ENCODE assay signal across 1 cellular context in the genomic region with DNA sequence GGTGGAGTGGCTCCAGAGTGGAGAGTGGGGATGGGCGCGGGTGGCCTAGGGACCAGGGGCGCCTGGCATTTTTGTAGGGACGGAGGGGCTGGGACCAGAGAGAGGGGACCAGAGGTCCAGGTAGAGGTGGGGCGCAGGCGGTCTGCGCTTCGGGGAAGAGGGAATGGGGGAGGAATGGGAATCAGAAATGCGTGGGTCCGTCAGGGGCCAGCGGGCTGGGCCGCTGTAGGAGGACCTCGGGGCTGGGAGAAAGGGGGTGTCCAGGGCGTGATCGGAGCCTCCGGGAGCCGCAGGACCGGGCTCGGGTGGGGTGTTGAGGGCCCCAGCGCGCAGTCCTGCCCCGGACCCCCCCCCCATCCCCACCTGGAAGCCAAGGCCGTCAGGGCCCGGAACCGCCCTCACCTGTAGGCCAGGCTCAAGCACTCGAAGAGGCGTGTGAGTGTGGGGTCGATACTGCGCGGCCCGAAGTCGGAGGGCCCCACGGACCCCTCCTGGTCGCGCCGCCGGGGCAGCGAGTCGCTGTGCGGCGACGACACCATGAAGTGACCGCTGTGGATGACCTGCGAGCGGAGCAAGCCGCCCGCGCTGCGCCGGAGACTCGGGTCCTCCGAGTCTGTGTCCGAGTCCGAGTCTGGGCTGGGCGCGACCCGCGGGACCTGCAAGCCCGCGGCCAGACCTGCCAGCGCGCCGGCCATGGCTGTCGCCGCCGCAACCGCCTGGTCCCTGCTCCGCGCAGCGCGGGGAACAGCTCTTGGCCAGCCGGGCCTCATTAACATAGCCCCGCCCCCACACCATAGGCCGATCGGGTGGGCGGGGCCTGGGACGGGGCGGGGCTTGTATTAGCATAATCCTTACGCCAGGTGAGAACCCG.
A peak's percentile ranks its signal among the peaks of the same experiment; 100 is the strongest.
TF ChIP-seq lines count a peak whose summit lies in the region.

A gene with protein sequence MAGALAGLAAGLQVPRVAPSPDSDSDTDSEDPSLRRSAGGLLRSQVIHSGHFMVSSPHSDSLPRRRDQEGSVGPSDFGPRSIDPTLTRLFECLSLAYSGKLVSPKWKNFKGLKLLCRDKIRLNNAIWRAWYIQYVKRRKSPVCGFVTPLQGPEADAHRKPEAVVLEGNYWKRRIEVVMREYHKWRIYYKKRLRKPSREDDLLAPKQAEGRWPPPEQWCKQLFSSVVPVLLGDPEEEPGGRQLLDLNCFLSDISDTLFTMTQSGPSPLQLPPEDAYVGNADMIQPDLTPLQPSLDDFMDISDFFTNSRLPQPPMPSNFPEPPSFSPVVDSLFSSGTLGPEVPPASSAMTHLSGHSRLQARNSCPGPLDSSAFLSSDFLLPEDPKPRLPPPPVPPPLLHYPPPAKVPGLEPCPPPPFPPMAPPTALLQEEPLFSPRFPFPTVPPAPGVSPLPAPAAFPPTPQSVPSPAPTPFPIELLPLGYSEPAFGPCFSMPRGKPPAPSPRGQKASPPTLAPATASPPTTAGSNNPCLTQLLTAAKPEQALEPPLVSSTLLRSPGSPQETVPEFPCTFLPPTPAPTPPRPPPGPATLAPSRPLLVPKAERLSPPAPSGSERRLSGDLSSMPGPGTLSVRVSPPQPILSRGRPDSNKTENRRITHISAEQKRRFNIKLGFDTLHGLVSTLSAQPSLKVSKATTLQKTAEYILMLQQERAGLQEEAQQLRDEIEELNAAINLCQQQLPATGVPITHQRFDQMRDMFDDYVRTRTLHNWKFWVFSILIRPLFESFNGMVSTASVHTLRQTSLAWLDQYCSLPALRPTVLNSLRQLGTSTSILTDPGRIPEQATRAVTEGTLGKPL (minus strand): TSS at position 725 of the 871 bp plus-strand sequence. CDS start 30 bp downstream, at position 695.

TF ChIP-seq in HepG2, 621 proteins besides CTCF, POLR2A, EP300 and RAD21 (continued from another document and continues in another):
- TF ChIP-seq, protein P1, sequence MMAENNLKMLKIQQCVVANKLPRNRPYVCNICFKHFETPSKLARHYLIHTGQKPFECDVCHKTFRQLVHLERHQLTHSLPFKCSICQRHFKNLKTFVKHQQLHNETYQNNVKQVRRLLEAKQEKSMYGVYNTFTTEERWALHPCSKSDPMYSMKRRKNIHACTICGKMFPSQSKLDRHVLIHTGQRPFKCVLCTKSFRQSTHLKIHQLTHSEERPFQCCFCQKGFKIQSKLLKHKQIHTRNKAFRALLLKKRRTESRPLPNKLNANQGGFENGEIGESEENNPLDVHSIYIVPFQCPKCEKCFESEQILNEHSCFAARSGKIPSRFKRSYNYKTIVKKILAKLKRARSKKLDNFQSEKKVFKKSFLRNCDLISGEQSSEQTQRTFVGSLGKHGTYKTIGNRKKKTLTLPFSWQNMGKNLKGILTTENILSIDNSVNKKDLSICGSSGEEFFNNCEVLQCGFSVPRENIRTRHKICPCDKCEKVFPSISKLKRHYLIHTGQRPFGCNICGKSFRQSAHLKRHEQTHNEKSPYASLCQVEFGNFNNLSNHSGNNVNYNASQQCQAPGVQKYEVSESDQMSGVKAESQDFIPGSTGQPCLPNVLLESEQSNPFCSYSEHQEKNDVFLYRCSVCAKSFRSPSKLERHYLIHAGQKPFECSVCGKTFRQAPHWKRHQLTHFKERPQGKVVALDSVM (CRISPR knock-in tag; IDR thresholded peaks at IDR 0.05), result no peak
- TF ChIP-seq KLF6 (CRISPR knock-in tag; IDR thresholded peaks at IDR 0.05) (peak; percentile 84), ZSCAN25 (CRISPR knock-in tag; IDR thresholded peaks at IDR 0.05) (peak; percentile 65), SIX4 (CRISPR knock-in tag; IDR thresholded peaks at IDR 0.05) (no peak), CBX2 (IDR thresholded peaks at IDR 0.05; ENCODE audit: low read depth, low read length) (no peak), CBX2 (CRISPR knock-in tag; IDR thresholded peaks at IDR 0.05; ENCODE audit: low read depth) (0 out of 2 replicates have a peak, but pooled peaks have one; percentile 41), ZNF224 (CRISPR knock-in tag; IDR thresholded peaks at IDR 0.05) (peak; percentile 39; the same call in 1 of the 2 replicates), AGO2 (optimal IDR thresholded peaks at IDR 0.05; ENCODE audit: low read depth, low read length) (peak; percentile 94), HNF4G (IDR thresholded peaks at IDR 0.05; ENCODE audit: borderline replicate concordance, low read depth, low read length) (no peak), HNF4G (CRISPR knock-in tag; IDR thresholded peaks at IDR 0.05; ENCODE audit: borderline replicate concordance, low read depth) (0 out of 2 replicates have a peak, but pooled peaks have one; percentile 30), MTF1 (CRISPR knock-in tag; IDR thresholded peaks at IDR 0.05) (peak; percentile 66; the same call in 1 of the 2 replicates), ZNF878 (CRISPR knock-in tag; IDR thresholded peaks at IDR 0.05) (0 out of 2 replicates have a peak, but pooled peaks have one; percentile 56), SPEN (CRISPR knock-in tag; IDR thresholded peaks at IDR 0.05; ENCODE audit: low read depth) (peak; percentile 69; the same call in 1 of the 2 replicates), ZNF614 (CRISPR knock-in tag; IDR thresholded peaks at IDR 0.05; ENCODE audit: borderline replicate concordance) (peak; percentile 52; the same call in 1 of the 2 replicates), ZNF850 (CRISPR knock-in tag; conservative IDR thresholded peaks at IDR 0.05) (0 out of 2 replicates have a peak, but pooled peaks have one; percentile 71), ZNF232 (CRISPR knock-in tag; IDR thresholded peaks at IDR 0.05; ENCODE audit: borderline replicate concordance) (no peak), MEF2D (CRISPR knock-in tag; IDR thresholded peaks at IDR 0.05) (no peak), MTA3 (CRISPR knock-in tag; IDR thresholded peaks at IDR 0.05) (no peak)
- TF ChIP-seq, protein P2, sequence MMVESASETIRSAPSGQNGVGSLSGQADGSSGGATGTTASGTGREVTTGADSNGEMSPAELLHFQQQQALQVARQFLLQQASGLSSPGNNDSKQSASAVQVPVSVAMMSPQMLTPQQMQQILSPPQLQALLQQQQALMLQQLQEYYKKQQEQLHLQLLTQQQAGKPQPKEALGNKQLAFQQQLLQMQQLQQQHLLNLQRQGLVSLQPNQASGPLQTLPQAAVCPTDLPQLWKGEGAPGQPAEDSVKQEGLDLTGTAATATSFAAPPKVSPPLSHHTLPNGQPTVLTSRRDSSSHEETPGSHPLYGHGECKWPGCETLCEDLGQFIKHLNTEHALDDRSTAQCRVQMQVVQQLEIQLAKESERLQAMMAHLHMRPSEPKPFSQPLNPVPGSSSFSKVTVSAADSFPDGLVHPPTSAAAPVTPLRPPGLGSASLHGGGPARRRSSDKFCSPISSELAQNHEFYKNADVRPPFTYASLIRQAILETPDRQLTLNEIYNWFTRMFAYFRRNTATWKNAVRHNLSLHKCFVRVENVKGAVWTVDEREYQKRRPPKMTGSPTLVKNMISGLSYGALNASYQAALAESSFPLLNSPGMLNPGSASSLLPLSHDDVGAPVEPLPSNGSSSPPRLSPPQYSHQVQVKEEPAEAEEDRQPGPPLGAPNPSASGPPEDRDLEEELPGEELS (CRISPR knock-in tag; IDR thresholded peaks at IDR 0.05), result no peak; the same call in 1 of the 2 replicates
- TF ChIP-seq, protein P3, sequence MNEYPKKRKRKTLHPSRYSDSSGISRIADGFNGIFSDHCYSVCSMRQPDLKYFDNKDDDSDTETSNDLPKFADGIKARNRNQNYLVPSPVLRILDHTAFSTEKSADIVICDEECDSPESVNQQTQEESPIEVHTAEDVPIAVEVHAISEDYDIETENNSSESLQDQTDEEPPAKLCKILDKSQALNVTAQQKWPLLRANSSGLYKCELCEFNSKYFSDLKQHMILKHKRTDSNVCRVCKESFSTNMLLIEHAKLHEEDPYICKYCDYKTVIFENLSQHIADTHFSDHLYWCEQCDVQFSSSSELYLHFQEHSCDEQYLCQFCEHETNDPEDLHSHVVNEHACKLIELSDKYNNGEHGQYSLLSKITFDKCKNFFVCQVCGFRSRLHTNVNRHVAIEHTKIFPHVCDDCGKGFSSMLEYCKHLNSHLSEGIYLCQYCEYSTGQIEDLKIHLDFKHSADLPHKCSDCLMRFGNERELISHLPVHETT (CRISPR knock-in tag; conservative IDR thresholded peaks at IDR 0.05), result no peak
- TF ChIP-seq, protein P4, sequence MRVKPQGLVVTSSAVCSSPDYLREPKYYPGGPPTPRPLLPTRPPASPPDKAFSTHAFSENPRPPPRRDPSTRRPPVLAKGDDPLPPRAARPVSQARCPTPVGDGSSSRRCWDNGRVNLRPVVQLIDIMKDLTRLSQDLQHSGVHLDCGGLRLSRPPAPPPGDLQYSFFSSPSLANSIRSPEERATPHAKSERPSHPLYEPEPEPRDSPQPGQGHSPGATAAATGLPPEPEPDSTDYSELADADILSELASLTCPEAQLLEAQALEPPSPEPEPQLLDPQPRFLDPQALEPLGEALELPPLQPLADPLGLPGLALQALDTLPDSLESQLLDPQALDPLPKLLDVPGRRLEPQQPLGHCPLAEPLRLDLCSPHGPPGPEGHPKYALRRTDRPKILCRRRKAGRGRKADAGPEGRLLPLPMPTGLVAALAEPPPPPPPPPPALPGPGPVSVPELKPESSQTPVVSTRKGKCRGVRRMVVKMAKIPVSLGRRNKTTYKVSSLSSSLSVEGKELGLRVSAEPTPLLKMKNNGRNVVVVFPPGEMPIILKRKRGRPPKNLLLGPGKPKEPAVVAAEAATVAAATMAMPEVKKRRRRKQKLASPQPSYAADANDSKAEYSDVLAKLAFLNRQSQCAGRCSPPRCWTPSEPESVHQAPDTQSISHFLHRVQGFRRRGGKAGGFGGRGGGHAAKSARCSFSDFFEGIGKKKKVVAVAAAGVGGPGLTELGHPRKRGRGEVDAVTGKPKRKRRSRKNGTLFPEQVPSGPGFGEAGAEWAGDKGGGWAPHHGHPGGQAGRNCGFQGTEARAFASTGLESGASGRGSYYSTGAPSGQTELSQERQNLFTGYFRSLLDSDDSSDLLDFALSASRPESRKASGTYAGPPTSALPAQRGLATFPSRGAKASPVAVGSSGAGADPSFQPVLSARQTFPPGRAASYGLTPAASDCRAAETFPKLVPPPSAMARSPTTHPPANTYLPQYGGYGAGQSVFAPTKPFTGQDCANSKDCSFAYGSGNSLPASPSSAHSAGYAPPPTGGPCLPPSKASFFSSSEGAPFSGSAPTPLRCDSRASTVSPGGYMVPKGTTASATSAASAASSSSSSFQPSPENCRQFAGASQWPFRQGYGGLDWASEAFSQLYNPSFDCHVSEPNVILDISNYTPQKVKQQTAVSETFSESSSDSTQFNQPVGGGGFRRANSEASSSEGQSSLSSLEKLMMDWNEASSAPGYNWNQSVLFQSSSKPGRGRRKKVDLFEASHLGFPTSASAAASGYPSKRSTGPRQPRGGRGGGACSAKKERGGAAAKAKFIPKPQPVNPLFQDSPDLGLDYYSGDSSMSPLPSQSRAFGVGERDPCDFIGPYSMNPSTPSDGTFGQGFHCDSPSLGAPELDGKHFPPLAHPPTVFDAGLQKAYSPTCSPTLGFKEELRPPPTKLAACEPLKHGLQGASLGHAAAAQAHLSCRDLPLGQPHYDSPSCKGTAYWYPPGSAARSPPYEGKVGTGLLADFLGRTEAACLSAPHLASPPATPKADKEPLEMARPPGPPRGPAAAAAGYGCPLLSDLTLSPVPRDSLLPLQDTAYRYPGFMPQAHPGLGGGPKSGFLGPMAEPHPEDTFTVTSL (CRISPR knock-in tag; IDR thresholded peaks at IDR 0.05; ENCODE audit: borderline replicate concordance), result no peak
- TF ChIP-seq, protein P5, sequence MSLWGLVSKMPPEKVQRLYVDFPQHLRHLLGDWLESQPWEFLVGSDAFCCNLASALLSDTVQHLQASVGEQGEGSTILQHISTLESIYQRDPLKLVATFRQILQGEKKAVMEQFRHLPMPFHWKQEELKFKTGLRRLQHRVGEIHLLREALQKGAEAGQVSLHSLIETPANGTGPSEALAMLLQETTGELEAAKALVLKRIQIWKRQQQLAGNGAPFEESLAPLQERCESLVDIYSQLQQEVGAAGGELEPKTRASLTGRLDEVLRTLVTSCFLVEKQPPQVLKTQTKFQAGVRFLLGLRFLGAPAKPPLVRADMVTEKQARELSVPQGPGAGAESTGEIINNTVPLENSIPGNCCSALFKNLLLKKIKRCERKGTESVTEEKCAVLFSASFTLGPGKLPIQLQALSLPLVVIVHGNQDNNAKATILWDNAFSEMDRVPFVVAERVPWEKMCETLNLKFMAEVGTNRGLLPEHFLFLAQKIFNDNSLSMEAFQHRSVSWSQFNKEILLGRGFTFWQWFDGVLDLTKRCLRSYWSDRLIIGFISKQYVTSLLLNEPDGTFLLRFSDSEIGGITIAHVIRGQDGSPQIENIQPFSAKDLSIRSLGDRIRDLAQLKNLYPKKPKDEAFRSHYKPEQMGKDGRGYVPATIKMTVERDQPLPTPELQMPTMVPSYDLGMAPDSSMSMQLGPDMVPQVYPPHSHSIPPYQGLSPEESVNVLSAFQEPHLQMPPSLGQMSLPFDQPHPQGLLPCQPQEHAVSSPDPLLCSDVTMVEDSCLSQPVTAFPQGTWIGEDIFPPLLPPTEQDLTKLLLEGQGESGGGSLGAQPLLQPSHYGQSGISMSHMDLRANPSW (CRISPR knock-in tag; IDR thresholded peaks at IDR 0.05; ENCODE audit: borderline replicate concordance), result no peak
- TF ChIP-seq, protein P6, sequence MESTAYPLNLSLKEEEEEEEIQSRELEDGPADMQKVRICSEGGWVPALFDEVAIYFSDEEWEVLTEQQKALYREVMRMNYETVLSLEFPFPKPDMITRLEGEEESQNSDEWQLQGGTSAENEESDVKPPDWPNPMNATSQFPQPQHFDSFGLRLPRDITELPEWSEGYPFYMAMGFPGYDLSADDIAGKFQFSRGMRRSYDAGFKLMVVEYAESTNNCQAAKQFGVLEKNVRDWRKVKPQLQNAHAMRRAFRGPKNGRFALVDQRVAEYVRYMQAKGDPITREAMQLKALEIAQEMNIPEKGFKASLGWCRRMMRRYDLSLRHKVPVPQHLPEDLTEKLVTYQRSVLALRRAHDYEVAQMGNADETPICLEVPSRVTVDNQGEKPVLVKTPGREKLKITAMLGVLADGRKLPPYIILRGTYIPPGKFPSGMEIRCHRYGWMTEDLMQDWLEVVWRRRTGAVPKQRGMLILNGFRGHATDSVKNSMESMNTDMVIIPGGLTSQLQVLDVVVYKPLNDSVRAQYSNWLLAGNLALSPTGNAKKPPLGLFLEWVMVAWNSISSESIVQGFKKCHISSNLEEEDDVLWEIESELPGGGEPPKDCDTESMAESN (CRISPR knock-in tag; conservative IDR thresholded peaks at IDR 0.05), result peak; percentile 86; the same call in 1 of the 2 replicates
- TF ChIP-seq, protein P7, sequence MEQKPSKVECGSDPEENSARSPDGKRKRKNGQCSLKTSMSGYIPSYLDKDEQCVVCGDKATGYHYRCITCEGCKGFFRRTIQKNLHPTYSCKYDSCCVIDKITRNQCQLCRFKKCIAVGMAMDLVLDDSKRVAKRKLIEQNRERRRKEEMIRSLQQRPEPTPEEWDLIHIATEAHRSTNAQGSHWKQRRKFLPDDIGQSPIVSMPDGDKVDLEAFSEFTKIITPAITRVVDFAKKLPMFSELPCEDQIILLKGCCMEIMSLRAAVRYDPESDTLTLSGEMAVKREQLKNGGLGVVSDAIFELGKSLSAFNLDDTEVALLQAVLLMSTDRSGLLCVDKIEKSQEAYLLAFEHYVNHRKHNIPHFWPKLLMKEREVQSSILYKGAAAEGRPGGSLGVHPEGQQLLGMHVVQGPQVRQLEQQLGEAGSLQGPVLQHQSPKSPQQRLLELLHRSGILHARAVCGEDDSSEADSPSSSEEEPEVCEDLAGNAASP (CRISPR knock-in tag; IDR thresholded peaks at IDR 0.05; ENCODE audit: borderline replicate concordance), result peak; percentile 58
